In the genomic region with DNA sequence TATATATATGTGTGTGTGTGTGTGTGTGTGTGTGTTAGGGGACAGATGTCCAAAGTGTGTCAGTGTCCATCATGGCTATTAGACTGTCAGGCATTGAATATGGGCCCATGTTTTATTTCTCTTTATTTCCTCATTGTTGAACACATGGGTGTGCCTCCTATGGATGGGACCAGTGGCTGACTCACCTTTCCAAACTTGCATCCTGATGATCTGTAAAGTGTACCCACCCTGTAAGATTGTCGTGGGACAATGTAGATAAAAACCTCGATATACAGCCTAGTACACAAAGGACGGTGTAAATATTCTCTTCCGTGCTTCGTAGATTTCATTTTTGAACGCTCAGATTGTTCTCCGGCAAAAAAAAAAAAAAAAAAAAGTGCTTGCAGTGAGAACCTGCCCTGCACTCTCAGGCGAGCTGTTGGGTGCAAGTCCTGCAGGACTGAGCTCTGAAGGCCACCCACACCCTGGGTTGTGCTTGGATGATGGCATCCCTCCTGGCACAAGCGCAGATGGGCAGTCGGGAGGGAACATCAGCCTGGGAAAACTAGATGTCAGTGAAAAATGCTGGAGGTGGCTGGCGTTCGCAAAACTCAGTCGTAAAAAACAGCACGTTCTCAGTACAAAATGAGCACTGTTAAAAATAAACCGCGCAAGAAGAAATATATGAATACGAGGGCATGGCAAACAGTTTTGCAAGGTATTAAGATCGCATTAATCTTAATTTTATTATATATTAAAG, we compare ENCODE assay signal across 15 cellular contexts.
DNase-seq lines count a peak whose midpoint lies in the region; ATAC-seq and TF ChIP-seq lines count a peak whose summit lies in the region.
"Had no signal": no experiment of that assay in that cellular context is flagged by ENCODE, and none has a peak within 500 bp of the region (broad histone marks: within the 10 kb centered on the region; RNA-seq: fewer than 3 reads in every experiment).

No MANE protein-coding gene starts in this region.

- DNase-seq in HCT116 (ENCODE audit: low read depth, low spot score), result no peak
- DNase-seq in mesendoderm, result no peak
- peak; percentile 26 for DNase-seq in transverse colon
- DNase-seq in activated T-cell treated with anti-CD3 and anti-CD28 coated beads, Interleukin-2, amount 50 U/mL, for 1 hour, result no peak
- no peak for DNase-seq in activated naive CD4-positive, alpha-beta T cell treated with anti-CD3 and anti-CD28 coated beads, Interleukin-2, amount 10 ng/mL, durations not matched to agents 7 days and 5 days
- DNase-seq: DMS 273 treated with DMSO at 0.1 percent for 48 hours, NCI-H1417, NCI-H2029, NCI-H510A treated with DMSO at 0.1 percent for 48 hours, RPMI8226, SJCRH30 had no signal

- ATAC-seq in HCT116 (no peak), GM19035 (IDR thresholded peaks at IDR 0.05; ENCODE audit: unreplicated experiment) (no peak), HG03139 (IDR thresholded peaks at IDR 0.05; ENCODE audit: unreplicated experiment) (no peak)

- peaks cover 30% of the 10 kb centered on the region for H3K79me2 ChIP-seq in HCT116 (ENCODE audit: insufficient read depth, low read length)
- H3K79me2 ChIP-seq in SU-DHL-6 (ENCODE audit: insufficient read depth, low read length), result peaks cover 73% of the 10 kb centered on the region
- peaks cover 34% of the 10 kb centered on the region for H3K79me2 ChIP-seq in mesendoderm (ENCODE audit: control insufficient read depth, insufficient read depth, low read length)

- H3K4me1 ChIP-seq in HCT116 (ENCODE audit: control insufficient read depth in 1 of 2, insufficient read depth in 2 of 2, low read length in 2 of 2) (peaks cover 29 to 87% of the 10 kb centered on the region in 2 experiments), mesendoderm (ENCODE audit: control insufficient read depth, low read depth, low read length) (no peaks in the 10 kb centered on the region), transverse colon (peaks cover 0 to 24% (median 7%) of the 10 kb centered on the region in 4 donors)
- H3K4me1 ChIP-seq: SJCRH30 had no signal

- no peak overlapping the region for H3K23ac ChIP-seq in mesendoderm (ENCODE audit: low read length)

- H3K36me3 Mint-ChIP-seq in activated naive CD4-positive, alpha-beta T cell treated with anti-CD3 and anti-CD28 coated beads, Interleukin-2, amount 10 ng/mL, durations not matched to agents 7 days and 5 days, result peaks cover 1% of the 10 kb centered on the region

- H3K9me3 Mint-ChIP-seq in activated naive CD4-positive, alpha-beta T cell treated with anti-CD3 and anti-CD28 coated beads, Interleukin-2, amount 10 ng/mL, durations not matched to agents 7 days and 5 days, result peaks cover 1% of the 10 kb centered on the region

- peaks cover 26% of the 10 kb centered on the region for H3K79me1 ChIP-seq in mesendoderm (ENCODE audit: low read length)

- in situ Hi-C loops in transverse colon (cut with MboI; ENCODE audit: low pct_ligation_motif_present in 1 of 4, low pct_unique_long_range_greater_than_20kb in 1 of 4, low sequenced_read_pairs in 3 of 4), result no loop called here

- H3K4me2 ChIP-seq in HCT116 (ENCODE audit: low read length), result no peak overlapping the region
- H3K4me2 ChIP-seq in SU-DHL-6 (ENCODE audit: low read depth, low read length, poor library complexity, severe bottlenecking), result peak overlapping the region; percentile 73
- H3K4me2 ChIP-seq in mesendoderm (ENCODE audit: low read length), result no peak overlapping the region
- H3K4me2 ChIP-seq: GM23338 had no signal

- H2BK5ac ChIP-seq in mesendoderm (ENCODE audit: low read length), result no peak overlapping the region

- H3K4me3 ChIP-seq in HCT116 (replicated peaks in 1 of 2; ENCODE audit: low read depth in 1 of 2, low read length in 2 of 2), result no peak overlapping the region
- peak overlapping the region; percentile 27 for H3K4me3 ChIP-seq in SU-DHL-6 (ENCODE audit: insufficient read depth, low read length, poor library complexity, severe bottlenecking)
- H3K4me3 ChIP-seq in mesendoderm (ENCODE audit: low read length), result no peak overlapping the region
- H3K4me3 ChIP-seq in transverse colon, result no peak overlapping the region
- H3K4me3 ChIP-seq: GM23338, SJCRH30 had no signal

- TF ChIP-seq RAD21 in HCT116 (IDR thresholded peaks at IDR 0.05; ENCODE audit: low read depth), result no peak

- no peak overlapping the region for H2AFZ ChIP-seq in HCT116 (ENCODE audit: low read depth, low read length, poor library complexity, severe bottlenecking)
- H2AFZ ChIP-seq in SU-DHL-6 (ENCODE audit: low read depth, low read length, severe bottlenecking), result no peak overlapping the region
- H2AFZ ChIP-seq: GM23338 had no signal

- H3K4me3 Mint-ChIP-seq in activated naive CD4-positive, alpha-beta T cell treated with anti-CD3 and anti-CD28 coated beads, Interleukin-2, amount 10 ng/mL, durations not matched to agents 7 days and 5 days, result no peak overlapping the region
- H3K4me3 Mint-ChIP-seq: GM23338 had no signal

- WGBS in mesendoderm (ENCODE audit: extremely low coverage, insufficient coverage, low lambda C conversion rate), result no CpG with 5 or more reads among the region's 18 CpGs
- WGBS in transverse colon (ENCODE audit: low coverage in 1 of 2), 2 donors, result 80 to 90% methylated on average over 8 to 18 of the region's 18 CpGs

- CTCF ChIA-PET in HCT116 (lab: Charles Lee), result no interaction called here
- CTCF ChIA-PET in activated naive CD4-positive, alpha-beta T cell treated with anti-CD3 and anti-CD28 coated beads, Interleukin-2, amount 10 ng/mL, durations not matched to agents 7 days and 5 days (lab: Charles Lee), result no interaction called here

- H3K27me3 Mint-ChIP-seq in activated naive CD4-positive, alpha-beta T cell treated with anti-CD3 and anti-CD28 coated beads, Interleukin-2, amount 10 ng/mL, durations not matched to agents 7 days and 5 days, result no peaks in the 10 kb centered on the region

- TF ChIP-seq CTCF in HCT116 (IDR thresholded peaks at IDR 0.05 in 2 of 3, conservative IDR thresholded peaks at IDR 0.05 in 1 of 3; ENCODE audit: borderline replicate concordance in 1 of 3, insufficient read depth in 1 of 3, low read depth in 2 of 3, low read length in 2 of 3) (no peak), SU-DHL-6 (IDR thresholded peaks at IDR 0.05; ENCODE audit: insufficient read depth, low read length, poor library complexity, severe bottlenecking) (no peak), transverse colon (IDR thresholded peaks at IDR 0.05) (no peak)

- no peak overlapping the region for H4K8ac ChIP-seq in mesendoderm (ENCODE audit: low read depth, low read length)

- intact Hi-C loops in HCT116 (cut with micrococcal nuclease), result no loop called here
- intact Hi-C loops in transverse colon (cut with DNase I; ENCODE audit: low total_unique reads), result no loop called here

- TF ChIP-seq POLR2A in HCT116 (IDR thresholded peaks at IDR 0.05; ENCODE audit: borderline replicate concordance, extremely low read depth, insufficient read depth, insufficient read length) (no peak), transverse colon (IDR thresholded peaks at IDR 0.05) (no peak)

- POLR2A ChIA-PET in HCT116 (lab: Charles Lee), result no interaction called here

- H3K9ac ChIP-seq in HCT116 (ENCODE audit: low read length) (no peak overlapping the region), SU-DHL-6 (ENCODE audit: low read length) (peak overlapping the region; percentile 53), mesendoderm (ENCODE audit: low read length) (no peak overlapping the region)

- no peak overlapping the region for H2BK15ac ChIP-seq in mesendoderm (replicated peaks; ENCODE audit: low read depth)

- TF ChIP-seq EP300 in transverse colon (IDR thresholded peaks at IDR 0.05; ENCODE audit: low read depth), result no peak

- no peak overlapping the region for H2AK5ac ChIP-seq in mesendoderm (ENCODE audit: low read length)

- H3K36me3 ChIP-seq in HCT116 (ENCODE audit: control insufficient read depth in 1 of 2, insufficient read depth in 2 of 2, low read length in 2 of 2) (peaks cover 0 to 6% of the 10 kb centered on the region in 2 experiments; a peak in 1 of 4 replicates), SU-DHL-6 (ENCODE audit: low read length) (peaks cover 9% of the 10 kb centered on the region), mesendoderm (ENCODE audit: control insufficient read depth, insufficient read depth, low read length) (no peaks in the 10 kb centered on the region), transverse colon (no peaks in the 10 kb centered on the region)
- H3K36me3 ChIP-seq: SJCRH30 had no signal

- RAD21 ChIA-PET in HCT116 (lab: Charles Lee; ENCODE audit: low non-redundant PET in 1 of 2, low total read pairs in 2 of 2, uncharacterized antibody in 2 of 2, unreplicated experiment in 2 of 2), result no interaction called here

- no peak overlapping the region for H4K5ac ChIP-seq in mesendoderm (ENCODE audit: low read length)

- peaks cover 92% of the 10 kb centered on the region for H3F3A ChIP-seq in SU-DHL-6 (ENCODE audit: insufficient read depth)

- H3K27me3 ChIP-seq in HCT116 (ENCODE audit: insufficient read depth, low read length), result no peaks in the 10 kb centered on the region
- H3K27me3 ChIP-seq in SU-DHL-6 (ENCODE audit: low read length), result no peaks in the 10 kb centered on the region
- no peaks in the 10 kb centered on the region for H3K27me3 ChIP-seq in mesendoderm (ENCODE audit: insufficient read depth, low read length, poor library complexity)
- no peaks in the 10 kb centered on the region for H3K27me3 ChIP-seq in transverse colon
- H3K27me3 ChIP-seq: SJCRH30 had no signal

- no peak overlapping the region for H3K27ac Mint-ChIP-seq in activated naive CD4-positive, alpha-beta T cell treated with anti-CD3 and anti-CD28 coated beads, Interleukin-2, amount 10 ng/mL, durations not matched to agents 7 days and 5 days

- no peak overlapping the region for H3K18ac ChIP-seq in mesendoderm (ENCODE audit: low read length)

- H3K9me2 ChIP-seq in HCT116 (ENCODE audit: insufficient read depth) (no peaks in the 10 kb centered on the region), SU-DHL-6 (replicated peaks; ENCODE audit: insufficient read depth, low read length) (no peaks in the 10 kb centered on the region)

- H3K56ac ChIP-seq in mesendoderm (ENCODE audit: low read length), result peak overlapping the region; percentile 52

- H2BK120ac ChIP-seq in mesendoderm (ENCODE audit: low read depth, low read length), result no peak overlapping the region

- no peaks in the 10 kb centered on the region for H3K4me1 Mint-ChIP-seq in activated naive CD4-positive, alpha-beta T cell treated with anti-CD3 and anti-CD28 coated beads, Interleukin-2, amount 10 ng/mL, durations not matched to agents 7 days and 5 days

- no peak overlapping the region for H3K4ac ChIP-seq in mesendoderm (ENCODE audit: low read depth, low read length)

- no TSS peak for BruUV-seq in HCT116 (replicated peaks; lab: Mats Ljungman, UMichigan)

- H3K9me3 ChIP-seq in HCT116 (ENCODE audit: control insufficient read depth in 1 of 2, insufficient read depth in 1 of 2, low read depth in 1 of 2, low read length in 2 of 2), result no peaks in the 10 kb centered on the region
- peaks cover 5% of the 10 kb centered on the region; the same call in 1 of the 2 replicates for H3K9me3 ChIP-seq in SU-DHL-6 (ENCODE audit: insufficient read depth, low read length)
- no peaks in the 10 kb centered on the region for H3K9me3 ChIP-seq in transverse colon
- H3K9me3 ChIP-seq: SJCRH30 had no signal

- H4K20me1 ChIP-seq in HCT116 (ENCODE audit: insufficient read depth) (no peaks in the 10 kb centered on the region), SU-DHL-6 (ENCODE audit: low read depth, low read length) (no peaks in the 10 kb centered on the region)

- no peak overlapping the region for H3K27ac ChIP-seq in HCT116 (ENCODE audit: low read depth, low read length)
- peak overlapping the region; percentile 96 for H3K27ac ChIP-seq in SU-DHL-6 (ENCODE audit: low read depth, low read length)
- H3K27ac ChIP-seq in mesendoderm (ENCODE audit: low read depth, low read length), result no peak overlapping the region
- peak overlapping the region; percentile 15 to 56 (median 50) for H3K27ac ChIP-seq in transverse colon
- H3K27ac ChIP-seq: SJCRH30 had no signal

Comparison
In these comparisons a context has a peak if more than half of its experiments do, and no peak if none do; other contexts are left out.
1. H3K27ac ChIP-seq: peak in SU-DHL-6 (single experiment) and transverse colon (4 of 4); none in HCT116 (single experiment) and mesendoderm (single experiment).